Comparison of ENCODE assay signal across 8 cellular contexts in genomic region chr7:136847858-136848257, GRCh38. TPM values are rescaled to one million over a fixed set of nuclear protein-coding genes. Genes with fewer than 3 reads are reported as not detected.
"Had no signal": no experiment of that assay in that cellular context is flagged by ENCODE, and none has a peak within 500 bp of the region (broad histone marks: within the 10 kb centered on the region; RNA-seq: fewer than 3 reads in every experiment).

No MANE protein-coding gene starts in this region.

- DNase-seq: GDM1, GF-D8 had no signal

- H3K4me3 ChIP-seq: GM12878 had no signal

- ATAC-seq: GM12878 had no signal

- FAIRE-seq: G401.6, GM12878, GM12891, GM12892, GM18507, GM19239 had no signal

RNA-seq across cellular contexts. Expression of gene CHRM2, which starts 20.6 kb away (rescaled TPM):
- polyA plus RNA-seq: GM12878 had no signal
